8 cellular contexts compared by ENCODE assay signal in the genomic region with DNA sequence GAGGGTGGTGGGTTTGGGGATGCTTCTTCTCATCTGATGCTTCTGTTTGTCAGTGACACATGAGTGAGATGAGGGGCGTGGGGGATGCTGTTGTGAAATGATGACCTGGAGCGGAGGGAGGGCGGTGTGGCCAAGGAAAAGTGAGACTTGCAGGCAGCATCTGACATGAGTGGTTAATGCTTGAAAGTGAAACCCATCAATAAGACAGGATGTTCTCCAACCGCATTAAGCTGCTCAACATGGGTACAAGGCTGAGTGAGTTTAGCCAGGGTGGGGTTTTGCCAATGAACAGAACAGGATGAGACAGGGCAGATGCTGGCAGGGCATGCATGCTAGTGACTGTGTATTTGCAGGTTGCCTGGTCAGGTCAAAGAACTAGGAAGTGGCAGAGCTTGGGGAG. TPM values are rescaled to one million over a fixed set of nuclear protein-coding genes. Genes with fewer than 3 reads are reported as not detected.
DNase-seq lines count a peak whose midpoint lies in the region; ATAC-seq and TF ChIP-seq lines count a peak whose summit lies in the region.

No MANE protein-coding gene starts in this region.

- TF ChIP-seq CTCF in spleen (IDR thresholded peaks at IDR 0.05 in 8 of 11, conservative IDR thresholded peaks at IDR 0.05 in 3 of 11), result no peak
- TF ChIP-seq CTCF in nephron progenitor cell (IDR thresholded peaks at IDR 0.05), result no peak

- H3K4me3 ChIP-seq in spleen, result peak overlapping the region in 1 of 8 donors; percentile 30

- H3K4me3 Mint-ChIP-seq in nephron progenitor cell, result no peak overlapping the region

- ATAC-seq in GM18868 (IDR thresholded peaks at IDR 0.05; ENCODE audit: unreplicated experiment), result peak; percentile 86
- ATAC-seq in HG03196 (IDR thresholded peaks at IDR 0.05; ENCODE audit: unreplicated experiment), result peak; percentile 92
- ATAC-seq in HG03280 (IDR thresholded peaks at IDR 0.05; ENCODE audit: unreplicated experiment), result no peak

- H3K36me3 ChIP-seq in spleen, result no peaks in the 10 kb centered on the region

- H3K9me3 Mint-ChIP-seq in nephron progenitor cell, result no peaks in the 10 kb centered on the region

- peak overlapping the region; percentile 17 to 84 (median 70) for H3K27ac ChIP-seq in spleen

- H3K27ac Mint-ChIP-seq in nephron progenitor cell, result no peak overlapping the region

- no peaks in the 10 kb centered on the region for H3K27me3 ChIP-seq in spleen (replicated peaks in 1 of 7)

- no peaks in the 10 kb centered on the region for H3K36me3 Mint-ChIP-seq in nephron progenitor cell (ENCODE audit: low read depth)

- intact Hi-C loops in spleen (cut with DNase I; ENCODE audit: low total_unique reads), result no loop called here

- 36 to 52% (median 43%) methylated on average over 4 of the region's 4 CpGs for WGBS in spleen, 5 donors

- peaks cover 13% of the 10 kb centered on the region for H3K4me1 Mint-ChIP-seq in nephron progenitor cell

- no peaks in the 10 kb centered on the region for H3K9me3 ChIP-seq in spleen

- H3K4me1 ChIP-seq in spleen, result peaks cover 0 to 26% (median 15%) of the 10 kb centered on the region in 6 donors

- TF ChIP-seq POLR2A in spleen (IDR thresholded peaks at IDR 0.05), result no peak

- H3K27me3 Mint-ChIP-seq in nephron progenitor cell (ENCODE audit: low read depth, poor library complexity), result peaks cover 17% of the 10 kb centered on the region

- peak; percentile 36 for DNase-seq in activated CD8-positive, alpha-beta memory T cell treated with anti-CD3 and anti-CD28 coated beads, Interleukin-2, amount 50 U/mL, for 24 hours (ENCODE audit: extremely low read depth)
- DNase-seq in spleen, result peak; percentile 83
- no peak for DNase-seq in NCI-H2107 (lab: John Stamatoyannopoulos, UW)
- DNase-seq in NCI-H748 (lab: John Stamatoyannopoulos, UW; ENCODE audit: unreplicated experiment), result no peak
- DNase-seq in nephron progenitor cell, result no peak

RNA-seq across cellular contexts. Expression of a gene that starts 16.5 kb away (rescaled TPM):
- total RNA-seq in spleen, result under 1 TPM in 1 of 7 donors, not detected in 6; 0.30 TPM
- polyA plus RNA-seq in spleen, result under 1 TPM; 0.13 to 0.32 (median 0.18) TPM

RNA-seq across cellular contexts. Expression of a gene that starts 19.8 kb away (rescaled TPM):
- total RNA-seq in spleen, result 100 to 1,000 TPM in 6 of 7 donors, 10 to 100 TPM in 1; 98.8 to 150 (median 122) TPM
- 100 to 1,000 TPM in 1 of 3 donors, 10 to 100 TPM in 2; 59.7 to 105 (median 78.6) TPM for polyA plus RNA-seq in spleen

RNA-seq across cellular contexts. Expression of a gene that starts 53.7 kb away (rescaled TPM):
- total RNA-seq in spleen, result 100 to 1,000 TPM in 4 of 7 donors, 10 to 100 TPM in 3; 68.9 to 129 (median 103) TPM
- polyA plus RNA-seq in spleen, result 10 to 100 TPM; 37.8 to 84.1 (median 53.8) TPM

Comparison
In these comparisons a context has a peak if more than half of its experiments do, and no peak if none do; other contexts are left out.
1. DNase-seq: peak in activated CD8-positive, alpha-beta memory T cell treated with anti-CD3 and anti-CD28 coated beads, Interleukin-2, amount 50 U/mL, for 24 hours (single experiment) and spleen (single experiment); none in NCI-H2107 (single experiment), NCI-H748 (single experiment) and nephron progenitor cell (single experiment).